Comparison of ENCODE assay signal across 19 cellular contexts in the genomic region with DNA sequence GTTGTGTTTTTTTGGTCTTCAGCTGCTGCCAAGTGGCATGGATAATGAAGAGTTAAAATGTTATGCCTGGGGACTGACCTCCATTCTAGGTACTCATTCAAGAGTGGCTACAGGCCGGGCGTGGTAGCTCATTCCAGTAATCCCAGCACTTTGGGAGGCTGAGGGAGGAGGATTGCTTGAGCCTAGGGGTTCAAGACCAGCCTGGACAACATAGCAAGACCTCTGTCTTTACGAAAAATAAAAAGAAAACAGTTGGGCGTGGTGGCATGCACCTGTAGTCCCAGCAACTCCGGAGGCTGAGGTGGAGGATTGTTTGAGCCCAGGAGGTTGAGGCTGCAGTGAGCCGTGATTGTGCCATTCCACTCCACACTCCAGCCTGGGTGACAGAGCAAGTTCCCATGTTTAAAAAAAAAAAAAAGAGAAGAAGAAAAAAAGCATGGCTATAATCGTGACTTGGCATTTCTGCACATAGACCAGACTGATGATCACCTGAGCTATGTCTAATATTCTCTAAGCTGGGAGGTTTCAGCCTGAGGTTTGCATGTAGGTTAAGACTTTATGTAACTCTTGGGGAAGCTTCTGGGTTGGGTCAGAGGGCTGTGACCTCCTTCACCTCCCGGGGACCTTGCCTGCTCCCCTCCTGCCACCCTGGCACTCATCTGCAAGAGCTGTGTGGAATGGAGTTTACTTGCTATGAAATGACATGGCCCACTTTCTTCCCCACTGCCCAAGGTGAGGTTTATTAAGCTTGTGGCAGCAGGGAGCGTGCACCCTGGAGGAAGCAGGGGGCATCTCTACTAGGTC. TPM values are rescaled to one million over a fixed set of nuclear protein-coding genes. Genes with fewer than 3 reads are reported as not detected.
DNase-seq lines count a peak whose midpoint lies in the region; ATAC-seq and TF ChIP-seq lines count a peak whose summit lies in the region.
"Had no signal": no experiment of that assay in that cellular context is flagged by ENCODE, and none has a peak within 500 bp of the region (broad histone marks: within the 10 kb centered on the region; RNA-seq: fewer than 3 reads in every experiment).

No MANE protein-coding gene starts in this region.

- TF ChIP-seq CTCF in IMR-90 (conservative IDR thresholded peaks at IDR 0.05; ENCODE audit: low read depth, low read length) (no peak), brain microvascular endothelial cell (IDR thresholded peaks at IDR 0.05; ENCODE audit: low read depth, low read length, missing control alignments) (no peak)

- H3K4me2 ChIP-seq in IMR-90 (ENCODE audit: low read depth, low read length): no peak overlapping the region

- no peak overlapping the region for H2AK9ac ChIP-seq in IMR-90 (replicated peaks; ENCODE audit: low read depth, low read length, poor library complexity)

- dilution Hi-C loops in IMR-90 (cut with HindIII; ENCODE audit: low sequenced_read_pairs, unreplicated experiment): no loop called here

- CTCF ChIA-PET in IMR-90 (lab: Yijun Ruan, JAX): interaction anchor here (0.6 kb wide), 1 partner anchor 313 kb away, joined by 4 read pairs; no protein-coding TSS in a partner anchor
- CTCF ChIA-PET in naive thymus-derived CD4-positive, alpha-beta T cell (lab: Charles Lee): interaction anchor here (1.2 kb wide), 1 partner anchor 159 kb away, joined by 3 read pairs; no protein-coding TSS in a partner anchor
- CTCF ChIA-PET in activated CD8-positive, alpha-beta memory T cell treated with anti-CD3 and anti-CD28 coated beads, Interleukin-2, amount 10 ng/mL, durations not matched to agents 7 days and 5 days (lab: Charles Lee): no interaction called here

- no peak overlapping the region for H3K4ac ChIP-seq in IMR-90 (ENCODE audit: low read depth, low read length)

- H3K27ac ChIP-seq in IMR-90 (ENCODE audit: insufficient read depth, low read length) (no peak overlapping the region), subcutaneous abdominal adipose tissue (ENCODE audit: low read depth, low read length) (peak overlapping the region; percentile 37), brain microvascular endothelial cell (no peak overlapping the region)
- no peak overlapping the region for H3K27ac ChIP-seq in naive thymus-derived CD4-positive, alpha-beta T cell (ENCODE audit: low read depth, low read length)
- H3K27ac ChIP-seq: right atrium auricular region had no signal

- no peak for TF ChIP-seq RAD21 in IMR-90 (IDR thresholded peaks at IDR 0.05; ENCODE audit: low read length)

- ATAC-seq in IMR-90 (ENCODE audit: low read depth): no peak
- ATAC-seq in activated naive CD8-positive, alpha-beta T cell treated with anti-CD3 and anti-CD28 coated beads, Interleukin-2, amount 10 ng/mL, durations not matched to agents 7 days and 5 days (ENCODE audit: low read depth): no peak
- no peak for ATAC-seq in naive thymus-derived CD4-positive, alpha-beta T cell
- no peak for ATAC-seq in activated CD8-positive, alpha-beta memory T cell treated with anti-CD3 and anti-CD28 coated beads, Interleukin-2, amount 10 ng/mL, durations not matched to agents 7 days and 5 days
- ATAC-seq: WTC11 had no signal

- H3K36me3 ChIP-seq in IMR-90 (ENCODE audit: control insufficient read depth, insufficient read depth, low read length) (peaks cover 30% of the 10 kb centered on the region), subcutaneous abdominal adipose tissue (ENCODE audit: control insufficient read depth in 5 of 5, insufficient read depth in 5 of 5, low read length in 5 of 5) (peaks cover 0 to 51% (median 47%) of the 10 kb centered on the region in 5 donors), brain microvascular endothelial cell (replicated peaks) (peaks cover 56% of the 10 kb centered on the region)
- H3K36me3 ChIP-seq in naive thymus-derived CD4-positive, alpha-beta T cell (ENCODE audit: control insufficient read depth in 2 of 3, insufficient read depth in 3 of 3, low read length in 3 of 3): peaks cover 0 to 43% (median 2%) of the 10 kb centered on the region in 3 experiments

- H3K4me3 Mint-ChIP-seq in activated naive CD8-positive, alpha-beta T cell treated with anti-CD3 and anti-CD28 coated beads, Interleukin-2, amount 10 ng/mL, durations not matched to agents 7 days and 5 days: no peak overlapping the region
- H3K4me3 Mint-ChIP-seq in naive thymus-derived CD4-positive, alpha-beta T cell: no peak overlapping the region
- H3K4me3 Mint-ChIP-seq in activated CD8-positive, alpha-beta memory T cell treated with anti-CD3 and anti-CD28 coated beads, Interleukin-2, amount 10 ng/mL, durations not matched to agents 7 days and 5 days: no peak overlapping the region
- H3K4me3 Mint-ChIP-seq: activated naive CD4-positive, alpha-beta T cell treated with anti-CD3 and anti-CD28 coated beads, Interleukin-2, amount 50 U/mL, for 24 hours; activated T-cell treated with anti-CD3 and anti-CD28 coated beads, Interleukin-2, amount 50 U/mL, for 24 hours; B cell; WTC11 had no signal

- intact Hi-C loops in IMR-90 (cut with micrococcal nuclease): no loop called here
- intact Hi-C loops in naive thymus-derived CD4-positive, alpha-beta T cell (cut with micrococcal nuclease): no loop called here

- H3K4me3 ChIP-seq in IMR-90 (ENCODE audit: insufficient read depth, low read depth, low read length) (no peak overlapping the region), subcutaneous abdominal adipose tissue (ENCODE audit: low read depth in 1 of 5, low read length in 5 of 5) (no peak overlapping the region), brain microvascular endothelial cell (ENCODE audit: low read depth, low read length) (no peak overlapping the region)
- no peak overlapping the region for H3K4me3 ChIP-seq in naive thymus-derived CD4-positive, alpha-beta T cell (ENCODE audit: low read length)
- H3K4me3 ChIP-seq: coronary artery, heart left ventricle, right atrium auricular region had no signal

- H4K20me1 ChIP-seq in IMR-90 (ENCODE audit: insufficient read depth, low read length): no peaks in the 10 kb centered on the region

- H2BK120ac ChIP-seq in IMR-90 (ENCODE audit: low read depth, low read length): no peak overlapping the region; the same call in 1 of the 2 replicates

- no peak overlapping the region for H4K91ac ChIP-seq in IMR-90 (ENCODE audit: insufficient read depth, low read depth, low read length)

- H3K9me1 ChIP-seq in IMR-90 (ENCODE audit: insufficient read depth, low read length): no peaks in the 10 kb centered on the region

- no peak overlapping the region for H2AK5ac ChIP-seq in IMR-90 (ENCODE audit: low read depth, low read length)

- H3K9ac ChIP-seq in IMR-90 (ENCODE audit: low read depth, low read length): no peak overlapping the region
- no peak overlapping the region for H3K9ac ChIP-seq in subcutaneous abdominal adipose tissue (ENCODE audit: low read length in 5 of 5)

- no peak overlapping the region for H2AFZ ChIP-seq in IMR-90 (replicated peaks; ENCODE audit: low read length, poor library complexity)

- in situ Hi-C loops in IMR-90 (cut with MboI; ENCODE audit: low sequenced_read_pairs) (no loop called here), brain microvascular endothelial cell (cut with HindIII; ENCODE audit: low pct_ligation_motif_present, low sequenced_read_pairs) (no loop called here)

- H2BK5ac ChIP-seq in IMR-90 (ENCODE audit: low read depth, low read length, poor library complexity, severe bottlenecking): no peak overlapping the region

- no peak overlapping the region for H2BK15ac ChIP-seq in IMR-90 (ENCODE audit: low read depth, low read length)

- H3K36me3 Mint-ChIP-seq in activated naive CD8-positive, alpha-beta T cell treated with anti-CD3 and anti-CD28 coated beads, Interleukin-2, amount 10 ng/mL, durations not matched to agents 7 days and 5 days: peaks cover 65% of the 10 kb centered on the region
- H3K36me3 Mint-ChIP-seq in naive thymus-derived CD4-positive, alpha-beta T cell: peaks cover 16 to 60% (median 45%) of the 10 kb centered on the region in 5 donors
- H3K36me3 Mint-ChIP-seq in activated CD8-positive, alpha-beta memory T cell treated with anti-CD3 and anti-CD28 coated beads, Interleukin-2, amount 10 ng/mL, durations not matched to agents 7 days and 5 days: peaks cover 37% of the 10 kb centered on the region

- no peak overlapping the region for H2BK20ac ChIP-seq in IMR-90 (ENCODE audit: low read depth, low read length)

- H3K9me3 Mint-ChIP-seq in activated naive CD8-positive, alpha-beta T cell treated with anti-CD3 and anti-CD28 coated beads, Interleukin-2, amount 10 ng/mL, durations not matched to agents 7 days and 5 days: peaks cover 20% of the 10 kb centered on the region
- peaks cover 11 to 30% (median 21%) of the 10 kb centered on the region in 11 donors for H3K9me3 Mint-ChIP-seq in naive thymus-derived CD4-positive, alpha-beta T cell
- H3K9me3 Mint-ChIP-seq in activated CD8-positive, alpha-beta memory T cell treated with anti-CD3 and anti-CD28 coated beads, Interleukin-2, amount 10 ng/mL, durations not matched to agents 7 days and 5 days (ENCODE audit: low read depth): peaks cover 17% of the 10 kb centered on the region
- H3K9me3 Mint-ChIP-seq: activated naive CD4-positive, alpha-beta T cell treated with anti-CD3 and anti-CD28 coated beads, Interleukin-2, amount 50 U/mL, for 24 hours had no signal

- no peak for TF ChIP-seq POLR2A in IMR-90 (IDR thresholded peaks at IDR 0.05; ENCODE audit: low read depth, low read length)

- 80% methylated on average over 1 of the region's 9 CpGs; no CpG with 5 or more reads in 1 of the 2 experiments for WGBS in IMR-90 (ENCODE audit: extremely low coverage in 2 of 2, insufficient read length in 1 of 2), 2 experiments

- no peak overlapping the region for H3K14ac ChIP-seq in IMR-90 (replicated peaks; ENCODE audit: low read depth, low read length)

- H3K4me1 ChIP-seq in IMR-90 (ENCODE audit: control insufficient read depth, insufficient read depth, low read length) (peaks cover 3% of the 10 kb centered on the region; the same call in 1 of the 2 replicates), subcutaneous abdominal adipose tissue (ENCODE audit: control insufficient read depth in 5 of 5, insufficient read depth in 5 of 5, low read length in 5 of 5) (peaks cover 0 to 11% (median 11%) of the 10 kb centered on the region in 5 donors)
- H3K4me1 ChIP-seq in naive thymus-derived CD4-positive, alpha-beta T cell (ENCODE audit: control insufficient read depth in 2 of 2, insufficient read depth in 2 of 2, low read length in 2 of 2): no peaks in the 10 kb centered on the region

- no peak overlapping the region for H3K18ac ChIP-seq in IMR-90 (ENCODE audit: low read depth, low read length)

- no TSS peak for BruUV-seq in IMR-90 (replicated peaks; lab: Mats Ljungman, UMichigan)

- peaks cover 2% of the 10 kb centered on the region for H3K4me1 Mint-ChIP-seq in activated naive CD8-positive, alpha-beta T cell treated with anti-CD3 and anti-CD28 coated beads, Interleukin-2, amount 10 ng/mL, durations not matched to agents 7 days and 5 days
- no peaks in the 10 kb centered on the region for H3K4me1 Mint-ChIP-seq in naive thymus-derived CD4-positive, alpha-beta T cell
- no peaks in the 10 kb centered on the region for H3K4me1 Mint-ChIP-seq in activated CD8-positive, alpha-beta memory T cell treated with anti-CD3 and anti-CD28 coated beads, Interleukin-2, amount 10 ng/mL, durations not matched to agents 7 days and 5 days
- H3K4me1 Mint-ChIP-seq: activated naive CD4-positive, alpha-beta T cell treated with anti-CD3 and anti-CD28 coated beads, Interleukin-2, amount 50 U/mL, for 24 hours; B cell; WTC11 had no signal

- POLR2A ChIA-PET in IMR-90 (lab: Charles Lee; ENCODE audit: unreplicated experiment): no interaction called here
- POLR2A ChIA-PET in activated naive CD8-positive, alpha-beta T cell treated with anti-CD3 and anti-CD28 coated beads, Interleukin-2, amount 10 ng/mL, durations not matched to agents 7 days and 5 days (lab: Charles Lee): interaction anchor here (0.6 to 1.0 kb wide), 2 partner anchors 9 to 45 kb away, joined by 3 read pairs; no protein-coding TSS in a partner anchor
- POLR2A ChIA-PET in naive thymus-derived CD4-positive, alpha-beta T cell (lab: Charles Lee): interaction anchor here (1.3 kb wide), 1 partner anchor 47 kb away, joined by 3 read pairs; no protein-coding TSS in a partner anchor

- H3K9me3 ChIP-seq in IMR-90 (ENCODE audit: control insufficient read depth, insufficient read depth, low read length) (peaks cover 19% of the 10 kb centered on the region), subcutaneous abdominal adipose tissue (ENCODE audit: control insufficient read depth in 5 of 5, low read length in 5 of 5) (peaks cover 5 to 28% (median 24%) of the 10 kb centered on the region in 5 donors)
- H3K9me3 ChIP-seq in naive thymus-derived CD4-positive, alpha-beta T cell (ENCODE audit: control insufficient read depth in 2 of 3, low read length in 3 of 3): peaks cover 0 to 32% (median 0%) of the 10 kb centered on the region in 3 experiments

- no peak overlapping the region for H4K8ac ChIP-seq in IMR-90 (ENCODE audit: low read depth in 2 of 2, low read length in 2 of 2)

- H3K27me3 ChIP-seq in IMR-90 (ENCODE audit: control insufficient read depth, insufficient read depth, low read length) (no peaks in the 10 kb centered on the region), subcutaneous abdominal adipose tissue (ENCODE audit: control insufficient read depth in 5 of 5, insufficient read depth in 4 of 5, low read length in 5 of 5) (no peaks in the 10 kb centered on the region), brain microvascular endothelial cell (replicated peaks) (no peaks in the 10 kb centered on the region)
- H3K27me3 ChIP-seq in naive thymus-derived CD4-positive, alpha-beta T cell (ENCODE audit: control insufficient read depth in 2 of 2, insufficient read depth in 2 of 2, low read length in 2 of 2): no peaks in the 10 kb centered on the region
- H3K27me3 ChIP-seq: heart left ventricle, right atrium auricular region had no signal

- H3K56ac ChIP-seq in IMR-90 (ENCODE audit: extremely low read depth, insufficient read depth, low read length): no peak overlapping the region

- H3K27ac Mint-ChIP-seq in activated naive CD8-positive, alpha-beta T cell treated with anti-CD3 and anti-CD28 coated beads, Interleukin-2, amount 10 ng/mL, durations not matched to agents 7 days and 5 days: peak overlapping the region; percentile 25
- peak overlapping the region in 6 of 9 donors; percentile 12 to 82 (median 66) for H3K27ac Mint-ChIP-seq in naive thymus-derived CD4-positive, alpha-beta T cell
- H3K27ac Mint-ChIP-seq in activated CD8-positive, alpha-beta memory T cell treated with anti-CD3 and anti-CD28 coated beads, Interleukin-2, amount 10 ng/mL, durations not matched to agents 7 days and 5 days: no peak overlapping the region
- H3K27ac Mint-ChIP-seq: B cell, WTC11 had no signal

- no peaks in the 10 kb centered on the region for H3K27me3 Mint-ChIP-seq in activated naive CD8-positive, alpha-beta T cell treated with anti-CD3 and anti-CD28 coated beads, Interleukin-2, amount 10 ng/mL, durations not matched to agents 7 days and 5 days
- H3K27me3 Mint-ChIP-seq in naive thymus-derived CD4-positive, alpha-beta T cell: no peaks in the 10 kb centered on the region
- H3K27me3 Mint-ChIP-seq in activated CD8-positive, alpha-beta memory T cell treated with anti-CD3 and anti-CD28 coated beads, Interleukin-2, amount 10 ng/mL, durations not matched to agents 7 days and 5 days: no peaks in the 10 kb centered on the region
- H3K27me3 Mint-ChIP-seq: activated naive CD4-positive, alpha-beta T cell treated with anti-CD3 and anti-CD28 coated beads, Interleukin-2, amount 50 U/mL, for 24 hours; activated T-cell treated with anti-CD3 and anti-CD28 coated beads, Interleukin-2, amount 50 U/mL, for 24 hours; B cell had no signal

- no peak overlapping the region for H3K23ac ChIP-seq in IMR-90 (ENCODE audit: low read depth, low read length)

- H4K5ac ChIP-seq in IMR-90 (ENCODE audit: low read depth, low read length): no peak overlapping the region

- no peaks in the 10 kb centered on the region for H3K79me1 ChIP-seq in IMR-90 (ENCODE audit: low read depth in 1 of 2, low read length in 2 of 2)

- DNase-seq in IMR-90 (no peak), NOMO-1 treated with dmso at 0.1 percent for 144 hours (lab: John Stamatoyannopoulos, UW; ENCODE audit: unreplicated experiment) (no peak), brain microvascular endothelial cell (no peak)
- no peak for DNase-seq in activated naive CD8-positive, alpha-beta T cell treated with anti-CD3 and anti-CD28 coated beads, Interleukin-2, amount 10 ng/mL, durations not matched to agents 7 days and 5 days
- no peak for DNase-seq in naive thymus-derived CD4-positive, alpha-beta T cell
- DNase-seq in activated CD8-positive, alpha-beta memory T cell treated with anti-CD3 and anti-CD28 coated beads, Interleukin-2, amount 10 ng/mL, durations not matched to agents 7 days and 5 days: no peak
- DNase-seq: activated CD4-positive, alpha-beta T cell treated with anti-CD3 and anti-CD28 coated beads, Interleukin-2, amount 50 U/mL, for 48 hours; activated T-cell treated with anti-CD3 and anti-CD28 coated beads, Interleukin-2, amount 50 U/mL, for 24 hours; HCEC 1CT; left ventricle myocardium superior; NCI-H1048; nucleus accumbens had no signal

RNA-seq across cellular contexts. Expression of a gene that starts 51.3 kb away (rescaled TPM):
- 11.4 and 14.5 TPM in 2 replicates for total RNA-seq in IMR-90 (2012; rRNA removed)
- 10.2 and 11.2 TPM in 2 replicates for polyA plus RNA-seq in IMR-90 (2012; rRNA removed)
- 9.9 and 24.8 TPM in 2 replicates for polyA plus RNA-seq in IMR-90 (2012; cell fraction: cytosol; rRNA removed)
- polyA plus RNA-seq in IMR-90 (2012; cell fraction: nucleus; rRNA removed; ENCODE audit: low replicate concordance): 16.2 and 25.0 TPM in 2 replicates
- total RNA-seq in activated naive CD8-positive, alpha-beta T cell treated with anti-CD3 and anti-CD28 coated beads, Interleukin-2, amount 10 ng/mL, durations not matched to agents 7 days and 5 days: 100 to 1,000 TPM; 105 to 109 TPM
- 100 to 1,000 TPM in 2 of 5 experiments, 10 to 100 TPM in 3; 60.2 to 115 (median 74.7) TPM for total RNA-seq in naive thymus-derived CD4-positive, alpha-beta T cell
- 10 to 100 TPM; 39.9 to 44.9 TPM for polyA plus RNA-seq in naive thymus-derived CD4-positive, alpha-beta T cell
- total RNA-seq in activated CD8-positive, alpha-beta memory T cell treated with anti-CD3 and anti-CD28 coated beads, Interleukin-2, amount 10 ng/mL, durations not matched to agents 7 days and 5 days: 10 to 100 TPM; 20.8 to 60.4 TPM
